Comparison of ENCODE assay signal across 8 cellular contexts in the genomic region with DNA sequence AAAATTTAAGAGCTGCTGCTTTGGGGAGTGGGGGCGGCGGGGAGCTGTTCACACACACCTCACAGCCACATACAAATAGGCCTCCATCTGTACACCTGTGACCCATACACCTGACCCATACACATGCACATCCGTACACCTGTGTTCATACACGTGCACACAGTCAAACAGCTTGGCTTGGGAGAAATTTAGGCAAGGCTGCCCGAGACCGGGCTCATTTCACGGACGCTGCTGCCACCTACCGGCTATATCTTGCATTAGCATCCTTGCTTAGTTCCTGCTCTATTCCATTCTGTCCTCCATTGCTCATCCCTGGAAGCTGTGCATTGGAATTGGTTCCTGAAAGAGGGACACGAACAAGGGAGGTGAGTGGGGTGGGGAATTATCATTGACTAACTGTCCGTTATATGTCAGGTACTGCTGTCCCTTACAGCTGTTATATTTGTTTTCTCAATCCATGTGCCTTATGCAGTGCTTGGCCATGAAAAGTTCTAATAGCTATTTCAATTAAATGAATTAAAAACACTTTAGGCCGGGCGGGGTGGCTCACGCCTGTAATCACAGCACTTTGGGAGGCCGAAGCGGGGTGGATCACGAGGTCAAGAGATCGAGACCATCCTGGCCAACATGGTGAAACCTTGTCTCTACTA. TPM values are rescaled to one million over a fixed set of nuclear protein-coding genes. Genes with fewer than 3 reads are reported as not detected.
DNase-seq lines count a peak whose midpoint lies in the region; ATAC-seq and TF ChIP-seq lines count a peak whose summit lies in the region.

No MANE protein-coding gene starts in this region.

- DNase-seq in MM.1S: peak; percentile 83
- peak; percentile 80 to 82 for DNase-seq in SHP77 (lab: John Stamatoyannopoulos, UW)
- DNase-seq in foreskin fibroblast: peak; percentile 40 to 86
- peak; percentile 58 for DNase-seq in omental fat pad (ENCODE audit: low spot score)
- peak; percentile 75 to 79 for DNase-seq in thyroid gland

- H3K4me1 Mint-ChIP-seq in activated T-helper 17 cell treated with anti-CD3 and anti-CD28 coated beads, Interleukin-2, amount 50 U/mL, for 72 hours: peaks cover 5% of the 10 kb centered on the region

- H4K20me1 ChIP-seq in MM.1S (ENCODE audit: insufficient read depth, low read length): no peaks in the 10 kb centered on the region

- H3K36me3 ChIP-seq in MM.1S (replicated peaks; ENCODE audit: insufficient read depth, low read length): no peaks in the 10 kb centered on the region
- no peaks in the 10 kb centered on the region for H3K36me3 ChIP-seq in thyroid gland

- H3F3A ChIP-seq in MM.1S (ENCODE audit: insufficient read depth, low read length): no peaks in the 10 kb centered on the region

- no peaks in the 10 kb centered on the region for H3K36me3 Mint-ChIP-seq in activated T-helper 17 cell treated with anti-CD3 and anti-CD28 coated beads, Interleukin-2, amount 50 U/mL, for 72 hours (ENCODE audit: low read depth)

- H3K9me3 ChIP-seq in MM.1S (replicated peaks; ENCODE audit: insufficient read depth, low read length) (no peaks in the 10 kb centered on the region), thyroid gland (no peaks in the 10 kb centered on the region)

- H3K27me3 ChIP-seq in MM.1S (replicated peaks; ENCODE audit: insufficient read depth, low read length) (no peaks in the 10 kb centered on the region), thyroid gland (no peaks in the 10 kb centered on the region)

- H3K4me2 ChIP-seq in MM.1S (ENCODE audit: low read depth, low read length): peak overlapping the region; percentile 1; the same call in 1 of the 2 replicates

- ATAC-seq in activated T-helper 17 cell treated with anti-CD3 and anti-CD28 coated beads, Interleukin-2, amount 50 U/mL, for 72 hours (replicated peaks): peak; percentile 74
- peak; percentile 69 for ATAC-seq in omental fat pad (ENCODE audit: low FRiP score)
- ATAC-seq in GM21786 (IDR thresholded peaks at IDR 0.05; ENCODE audit: unreplicated experiment): no peak

- H3K4me1 ChIP-seq in MM.1S (ENCODE audit: low read length): peaks cover 6% of the 10 kb centered on the region; the same call in 1 of the 2 replicates
- peaks cover 0 to 5% of the 10 kb centered on the region in 2 donors for H3K4me1 ChIP-seq in thyroid gland

- intact Hi-C loops in thyroid gland (cut with DNase I): loop anchor here (5.0 to 10.0 kb wide), 3 partner anchors 90 to 522 kb away; a partner anchor contains a TSS

- no peaks in the 10 kb centered on the region for H3K9me3 Mint-ChIP-seq in activated T-helper 17 cell treated with anti-CD3 and anti-CD28 coated beads, Interleukin-2, amount 50 U/mL, for 72 hours

- no peak overlapping the region for H3K4me3 Mint-ChIP-seq in activated T-helper 17 cell treated with anti-CD3 and anti-CD28 coated beads, Interleukin-2, amount 50 U/mL, for 72 hours

- no peaks in the 10 kb centered on the region for H3K79me2 ChIP-seq in MM.1S (ENCODE audit: low read length)

- H3K27ac ChIP-seq in MM.1S (ENCODE audit: low read length) (no peak overlapping the region), thyroid gland (no peak overlapping the region)

- H2AFZ ChIP-seq in MM.1S (ENCODE audit: low read length): no peak overlapping the region

- H3K4me3 ChIP-seq in MM.1S (ENCODE audit: low read length) (no peak overlapping the region), foreskin fibroblast (ENCODE audit: low read depth in 1 of 2, low read length in 2 of 2) (no peak overlapping the region), thyroid gland (replicated peaks in 1 of 3) (no peak overlapping the region)

- TF ChIP-seq CTCF in GM12872 (IDR thresholded peaks at IDR 0.05; ENCODE audit: insufficient read depth, low read depth, low read length): peak; percentile 97
- TF ChIP-seq CTCF in MM.1S (IDR thresholded peaks at IDR 0.05; ENCODE audit: low read length): peak; percentile 94
- TF ChIP-seq CTCF in foreskin fibroblast (IDR thresholded peaks at IDR 0.05; ENCODE audit: low read depth, low read length): peak; percentile 83
- peak in 2 of 3 donors; percentile 54 to 88 for TF ChIP-seq CTCF in omental fat pad (IDR thresholded peaks at IDR 0.05)
- TF ChIP-seq CTCF in thyroid gland (IDR thresholded peaks at IDR 0.05): peak; percentile 71 to 93 (median 87)

- peaks cover 2% of the 10 kb centered on the region for H3K27me3 Mint-ChIP-seq in activated T-helper 17 cell treated with anti-CD3 and anti-CD28 coated beads, Interleukin-2, amount 50 U/mL, for 72 hours

- WGBS in thyroid gland, 2 donors: 15 to 20% methylated on average over 18 of the region's 18 CpGs

- no peak for TF ChIP-seq POLR2A in thyroid gland (IDR thresholded peaks at IDR 0.05)

- no peaks in the 10 kb centered on the region for H3K9me2 ChIP-seq in MM.1S (replicated peaks; ENCODE audit: insufficient read depth, low read length)

- no peak overlapping the region for H3K9ac ChIP-seq in MM.1S (ENCODE audit: low read length)

- no peak overlapping the region for H3K27ac Mint-ChIP-seq in activated T-helper 17 cell treated with anti-CD3 and anti-CD28 coated beads, Interleukin-2, amount 50 U/mL, for 72 hours

RNA-seq across cellular contexts. Expression of a gene that starts 37.1 kb away (rescaled TPM):
- total RNA-seq in activated T-helper 17 cell treated with anti-CD3 and anti-CD28 coated beads, Interleukin-2, amount 50 U/mL, for 72 hours: 10 to 100 TPM; 40.0 to 63.2 TPM
- 10 to 100 TPM; 28.8 to 57.6 (median 43.2) TPM for total RNA-seq in omental fat pad
- 100 to 1,000 TPM in 1 of 4 donors, 10 to 100 TPM in 3; 59.7 to 102 (median 80.2) TPM for total RNA-seq in thyroid gland
